Comparison of ENCODE assay signal across 18 cellular contexts in genomic region chr17:15083225-15083624, GRCh38.
DNase-seq lines count a peak whose midpoint lies in the region; ATAC-seq and TF ChIP-seq lines count a peak whose summit lies in the region.
"Had no signal": no experiment of that assay in that cellular context is flagged by ENCODE, and none has a peak within 500 bp of the region (broad histone marks: within the 10 kb centered on the region; RNA-seq: fewer than 3 reads in every experiment).

No MANE protein-coding gene starts in this region.

- no peak overlapping the region for H3K4me3 Mint-ChIP-seq in chondrocyte (ENCODE audit: unreplicated experiment)
- H3K4me3 Mint-ChIP-seq: B cell; CD4-positive, alpha-beta T cell had no signal

- H3K4me1 Mint-ChIP-seq in chondrocyte (ENCODE audit: low read depth): peaks cover 18% of the 10 kb centered on the region
- H3K4me1 Mint-ChIP-seq: B cell had no signal

- 29% methylated on average over 5 of the region's 5 CpGs for WGBS in right cardiac atrium

- H2AFZ ChIP-seq in osteoblast (ENCODE audit: low read length): no peak overlapping the region

- no peaks in the 10 kb centered on the region for H3K36me3 ChIP-seq in osteoblast (ENCODE audit: insufficient read depth, low read length)

- H3K36me3 Mint-ChIP-seq in chondrocyte (ENCODE audit: low read depth): no peaks in the 10 kb centered on the region

- H3K9me3 ChIP-seq in right cardiac atrium (ENCODE audit: control insufficient read depth, low read length): no peaks in the 10 kb centered on the region
- no peaks in the 10 kb centered on the region for H3K9me3 ChIP-seq in osteoblast (ENCODE audit: low read depth, low read length)

- no peaks in the 10 kb centered on the region for H3K27me3 Mint-ChIP-seq in chondrocyte (ENCODE audit: low read depth)

- H3K27ac ChIP-seq in right cardiac atrium (ENCODE audit: low read length) (peak overlapping the region; percentile 3), osteoblast (ENCODE audit: low read depth, low read length) (no peak overlapping the region)
- H3K27ac ChIP-seq: KMS-11, SK-N-MC had no signal

- intact Hi-C loops in right cardiac atrium (cut with DNase I): no loop called here

- TF ChIP-seq CTCF in chondrocyte (IDR thresholded peaks at IDR 0.05) (no peak), osteoblast (IDR thresholded peaks at IDR 0.05; ENCODE audit: extremely low read depth, low read depth, low read length) (no peak)

- H3K79me2 ChIP-seq in osteoblast (ENCODE audit: insufficient read depth, low read length): no peaks in the 10 kb centered on the region

- H3K4me2 ChIP-seq in osteoblast (ENCODE audit: insufficient read depth, low read length): no peak overlapping the region
- H3K4me2 ChIP-seq: KMS-11 had no signal

- DNase-seq in GM04503 (ENCODE audit: low read depth) (peak; percentile 5), chondrocyte (ENCODE audit: low spot score) (no peak), right cardiac atrium (peak in 2 of 3 donors; percentile 32 to 42), osteoblast (ENCODE audit: insufficient read length, low spot score, missing footprints) (peak; percentile 11), cerebellum (ENCODE audit: low spot score) (no peak), C1 segment of cervical spinal cord (lab: John Stamatoyannopoulos, UW) (no peak), DMS 273 treated with DMSO at 0.1 percent for 48 hours (lab: John Stamatoyannopoulos, UW) (no peak)
- DNase-seq: ACHN; CD4-positive, alpha-beta T cell; NCI-H1048; NCI-H146; NCI-H2081; NCI-H774 had no signal

- H4K20me1 ChIP-seq in osteoblast (ENCODE audit: insufficient read depth, low read length): no peaks in the 10 kb centered on the region

- H3K4me3 ChIP-seq in right cardiac atrium (ENCODE audit: low read length) (no peak overlapping the region), osteoblast (ENCODE audit: insufficient read depth, low read length) (no peak overlapping the region)
- H3K4me3 ChIP-seq: SK-N-MC had no signal

- H3K27ac Mint-ChIP-seq in chondrocyte (ENCODE audit: unreplicated experiment): peak overlapping the region; percentile 76
- H3K27ac Mint-ChIP-seq: B cell; CD4-positive, alpha-beta T cell had no signal

- H3K27me3 ChIP-seq in right cardiac atrium (ENCODE audit: control insufficient read depth, insufficient read depth) (no peaks in the 10 kb centered on the region), osteoblast (ENCODE audit: insufficient read depth, low read length) (peaks cover 22% of the 10 kb centered on the region)

- H3K9me3 Mint-ChIP-seq in chondrocyte (ENCODE audit: low read depth): peaks cover 3% of the 10 kb centered on the region
- H3K9me3 Mint-ChIP-seq: CD4-positive, alpha-beta T cell had no signal

- no peaks in the 10 kb centered on the region for H3K4me1 ChIP-seq in right cardiac atrium (ENCODE audit: control insufficient read depth, insufficient read depth, low read length)
- no peaks in the 10 kb centered on the region for H3K4me1 ChIP-seq in osteoblast (ENCODE audit: insufficient read depth, low read length)

- ATAC-seq in right cardiac atrium: peak; percentile 79 to 83
- ATAC-seq: HCT116, HepG2 had no signal

Comparison
In these comparisons a context has a peak if more than half of its experiments do, and no peak if none do; other contexts are left out.
1. DNase-seq: peak in GM04503 (single experiment), right cardiac atrium (2 of 3) and osteoblast (single experiment); none in chondrocyte (single experiment), cerebellum (single experiment), C1 segment of cervical spinal cord (0 of 14) and DMS 273 treated with DMSO at 0.1 percent for 48 hours (single experiment).